In the genomic region with DNA sequence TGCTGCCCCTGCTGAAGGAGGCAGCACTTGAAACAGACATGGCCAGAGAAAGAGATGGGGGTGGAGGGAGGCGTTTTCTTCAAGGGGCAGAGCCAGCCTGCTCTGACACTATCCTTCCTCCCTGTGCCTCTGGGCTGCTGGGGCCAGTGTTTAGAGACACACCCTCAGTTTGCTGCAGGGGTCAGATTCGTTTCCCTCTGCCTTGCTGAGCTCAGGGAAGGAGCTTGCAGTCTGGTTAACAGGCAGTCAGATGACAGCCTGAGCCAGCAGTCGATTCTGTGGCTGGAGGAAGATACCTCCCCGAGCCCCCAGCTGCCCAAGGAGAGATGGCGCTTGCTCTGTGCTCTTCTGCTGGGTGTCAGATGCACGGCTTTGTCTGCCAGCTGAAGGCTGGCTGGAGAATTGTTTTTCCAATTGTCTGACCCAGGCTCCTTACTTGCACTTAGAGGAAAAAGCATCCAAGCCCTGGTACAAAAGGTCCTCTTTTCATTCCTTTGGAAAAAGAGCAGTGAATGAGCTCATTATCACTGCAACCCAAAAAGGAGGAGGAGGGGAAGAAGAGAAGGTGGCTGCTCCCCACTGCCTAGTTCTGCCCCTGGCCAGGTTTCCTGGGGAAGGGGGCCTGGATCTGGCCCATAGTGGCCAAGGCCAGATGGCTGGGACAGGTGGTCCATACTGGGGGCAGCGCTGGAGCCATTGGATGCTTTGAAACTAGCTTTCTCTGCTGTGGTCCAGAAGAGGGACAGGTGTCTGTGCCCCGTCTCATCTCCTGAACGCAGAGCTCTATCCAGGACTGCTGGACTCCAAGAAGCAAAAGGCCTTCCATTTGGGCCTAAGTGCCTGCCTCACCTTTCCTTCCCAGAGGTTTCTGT, we compare ENCODE assay signal across 9 cellular contexts.
A peak's percentile ranks its signal among the peaks of the same experiment; 100 is the strongest.
DNase-seq lines count a peak whose midpoint lies in the region; ATAC-seq and TF ChIP-seq lines count a peak whose summit lies in the region.
"Had no signal": no experiment of that assay in that cellular context is flagged by ENCODE, and none has a peak within 500 bp of the region (broad histone marks: within the 10 kb centered on the region; RNA-seq: fewer than 3 reads in every experiment).

No MANE protein-coding gene starts in this region.

- intact Hi-C loops in dendritic cell treated with granulocyte-macrophage colony-stimulating factor and Interleukin-4, amounts not matched to agents 40 ng/mL and 50 ng/mL, for 4 days (cut with micrococcal nuclease): no loop called here
- intact Hi-C loops in left lung (cut with DNase I): no loop called here

- peaks cover 33% of the 10 kb centered on the region for H3K4me1 Mint-ChIP-seq in dendritic cell treated with granulocyte-macrophage colony-stimulating factor and Interleukin-4, amounts not matched to agents 40 ng/mL and 50 ng/mL, for 4 days (ENCODE audit: low read depth)

- peak; percentile 49 for ATAC-seq in left lung
- no peak for ATAC-seq in HG02798 (IDR thresholded peaks at IDR 0.05; ENCODE audit: poor library complexity, unreplicated experiment)
- no peak for ATAC-seq in HG02970 (IDR thresholded peaks at IDR 0.05; ENCODE audit: low FRiP score, unreplicated experiment)
- no peak for ATAC-seq in GM19395 (IDR thresholded peaks at IDR 0.05; ENCODE audit: unreplicated experiment)

- peak overlapping the region; percentile 23 for H3K4me3 Mint-ChIP-seq in dendritic cell treated with granulocyte-macrophage colony-stimulating factor and Interleukin-4, amounts not matched to agents 40 ng/mL and 50 ng/mL, for 4 days

- no peaks in the 10 kb centered on the region for H3K9me3 Mint-ChIP-seq in dendritic cell treated with granulocyte-macrophage colony-stimulating factor and Interleukin-4, amounts not matched to agents 40 ng/mL and 50 ng/mL, for 4 days

- no peaks in the 10 kb centered on the region for H3K27me3 Mint-ChIP-seq in dendritic cell treated with granulocyte-macrophage colony-stimulating factor and Interleukin-4, amounts not matched to agents 40 ng/mL and 50 ng/mL, for 4 days

- H3K27me3 ChIP-seq in left lung: no peaks in the 10 kb centered on the region

- TF ChIP-seq CTCF in left lung (IDR thresholded peaks at IDR 0.05): no peak

- no peaks in the 10 kb centered on the region for H3K9me3 ChIP-seq in left lung

- DNase-seq in MV-4-11 (lab: John Stamatoyannopoulos, UW) (peak; percentile 89), left lung (peak in 1 of 2 donors; percentile 67), substantia nigra (lab: John Stamatoyannopoulos, UW) (peak in 44 of 49 donors; percentile 23 to 82 (median 60)), NCI-H1048 (lab: John Stamatoyannopoulos, UW) (no peak)

- H3K27ac Mint-ChIP-seq in dendritic cell treated with granulocyte-macrophage colony-stimulating factor and Interleukin-4, amounts not matched to agents 40 ng/mL and 50 ng/mL, for 4 days: no peak overlapping the region

- H3K4me3 ChIP-seq in left lung: no peak overlapping the region

- peak overlapping the region; percentile 33 to 37 for H3K27ac ChIP-seq in left lung
- peak overlapping the region; percentile 98 for H3K27ac ChIP-seq in substantia nigra (ENCODE audit: low read depth, low read length, poor library complexity, severe bottlenecking)
- H3K27ac ChIP-seq: parathyroid adenoma had no signal

- H3K36me3 Mint-ChIP-seq in dendritic cell treated with granulocyte-macrophage colony-stimulating factor and Interleukin-4, amounts not matched to agents 40 ng/mL and 50 ng/mL, for 4 days (ENCODE audit: low read depth): peaks cover 44% of the 10 kb centered on the region

- H3K36me3 ChIP-seq in left lung: peaks cover 0 to 54% of the 10 kb centered on the region in 2 donors

- peaks cover 27 to 41% of the 10 kb centered on the region in 2 donors for H3K4me1 ChIP-seq in left lung
- H3K4me1 ChIP-seq: parathyroid adenoma had no signal
